In the genomic region with DNA sequence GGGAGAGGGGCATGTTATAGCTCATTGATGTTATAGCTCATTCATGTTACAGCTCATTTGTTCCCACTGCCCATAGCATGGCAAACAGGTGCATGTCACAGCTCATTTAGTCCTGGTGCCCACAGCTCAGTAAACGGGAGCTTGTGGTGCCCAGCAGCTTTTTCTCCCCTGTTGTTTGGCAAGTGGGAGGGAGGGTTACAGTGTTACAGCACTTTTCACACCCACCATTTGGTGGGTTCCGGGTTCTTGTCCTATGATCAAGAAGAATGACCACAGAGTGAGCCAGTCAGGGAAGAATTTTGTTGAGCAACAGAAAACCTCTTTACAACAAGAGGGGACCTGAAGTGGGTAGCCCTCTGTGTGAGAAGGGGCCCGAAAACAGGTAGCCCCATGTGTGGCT, we compare ENCODE assay signal across 14 cellular contexts.
"Had no signal": no experiment of that assay in that cellular context is flagged by ENCODE, and none has a peak within 500 bp of the region (broad histone marks: within the 10 kb centered on the region; RNA-seq: fewer than 3 reads in every experiment).

No MANE protein-coding gene starts in this region.

- H3K4me1 ChIP-seq: body of pancreas had no signal

- H3K4me3 ChIP-seq: adrenal gland, body of pancreas, smooth muscle cell, upper lobe of left lung had no signal

- H3K27ac ChIP-seq: adrenal gland, body of pancreas, upper lobe of left lung had no signal

- ATAC-seq: body of pancreas; effector memory CD8-positive, alpha-beta T cell; left colon; stimulated activated effector memory CD8-positive, alpha-beta T cell treated with anti-CD3 and anti-CD28 coated beads, Interleukin-12 subunit alpha, Interleukin-12 subunit beta, amount 100 ng/mL, for 72 hours had no signal

- DNase-seq: activated CD4-positive, CD25-positive, alpha-beta regulatory T cell; activated naive CD4-positive, alpha-beta T cell treated with anti-CD3 and anti-CD28 coated beads, Interleukin-2, amount 50 U/mL, for 16 hours; activated T-cell treated with anti-CD3 and anti-CD28 coated beads, Interleukin-2, amount 50 U/mL, for 1 hour; adrenal gland; body of pancreas; effector memory CD8-positive, alpha-beta T cell; hypothalamus; left colon; nephron progenitor cell; retina; T-helper 2 cell; upper lobe of left lung had no signal

- H3K27me3 ChIP-seq: adrenal gland, body of pancreas, upper lobe of left lung had no signal

- H3K9me3 ChIP-seq: adrenal gland, body of pancreas, upper lobe of left lung had no signal

- H3K36me3 ChIP-seq: adrenal gland, upper lobe of left lung had no signal
